In genomic region chr20:54566224-54566750, GRCh38 we compare ENCODE assay signal across 19 cellular contexts.
"Had no signal": no experiment of that assay in that cellular context is flagged by ENCODE, and none has a peak within 500 bp of the region (broad histone marks: within the 10 kb centered on the region; RNA-seq: fewer than 3 reads in every experiment).

No MANE protein-coding gene starts in this region.

- H3K9me3 ChIP-seq: colonic mucosa, esophagus squamous epithelium, gastroesophageal sphincter, left lung, lower lobe of right lung, pancreas, tibial artery, upper lobe of left lung, vagina had no signal

- H3K4me3 ChIP-seq: colonic mucosa, esophagus squamous epithelium, gastroesophageal sphincter, left lung, lower lobe of right lung, neural progenitor cell, pancreas, tibial artery, upper lobe of left lung, vagina had no signal

- FAIRE-seq: pancreas, small intestine had no signal

- H3K4me1 ChIP-seq: colonic mucosa, esophagus squamous epithelium, gastroesophageal sphincter, left lung, lower lobe of right lung, pancreas, tibial artery, upper lobe of left lung, vagina had no signal

- H3K4me2 ChIP-seq: neural progenitor cell had no signal

- H3K36me3 ChIP-seq: colonic mucosa, esophagus squamous epithelium, gastroesophageal sphincter, left lung, lower lobe of right lung, neural progenitor cell, pancreas, tibial artery, upper lobe of left lung, vagina had no signal

- H3K9ac ChIP-seq: neural progenitor cell had no signal

- H2AFZ ChIP-seq: neural progenitor cell had no signal

- H3K27ac ChIP-seq: colonic mucosa, esophagus squamous epithelium, gastroesophageal sphincter, left lung, lower lobe of right lung, neural progenitor cell, pancreas, tibial artery, upper lobe of left lung, vagina had no signal

- H3K27me3 ChIP-seq: colonic mucosa, esophagus squamous epithelium, gastroesophageal sphincter, left lung, neural progenitor cell, pancreas, tibial artery, upper lobe of left lung, vagina had no signal

- DNase-seq: colonic mucosa; dermis blood vessel endothelial cell; esophagus squamous epithelium; glutamatergic neuron; islet precursor cell; left lung; lower lobe of right lung; nucleus accumbens; pancreas; right cardiac atrium; small intestine; stimulated activated CD4-positive, alpha-beta T cell treated with anti-CD3 and anti-CD28 coated beads, Interleukin-12 subunit alpha, Interleukin-12 subunit beta, amount 100 ng/mL, for 4 hours; stimulated activated CD4-positive, alpha-beta T cell treated with anti-CD3 and anti-CD28 coated beads, Interleukin-2, amount 100 ng/mL, for 48 hours; stimulated activated naive CD8-positive, alpha-beta T cell treated with anti-CD3 and anti-CD28 coated beads, Interleukin-15, Interleukin-2, amounts not matched to agents 100 U/mL and 50 U/mL, for 24 hours; tibial artery had no signal
